Comparison of ENCODE assay signal across 23 cellular contexts in genomic region chr1:86695400-86695799, GRCh38.
"Had no signal": no experiment of that assay in that cellular context is flagged by ENCODE, and none has a peak within 500 bp of the region (broad histone marks: within the 10 kb centered on the region; RNA-seq: fewer than 3 reads in every experiment).

No MANE protein-coding gene starts in this region.

- H3K36me3 ChIP-seq: esophagus squamous epithelium, gastroesophageal sphincter, heart left ventricle, lower lobe of right lung, pancreas, transverse colon had no signal

- H3K27ac ChIP-seq: esophagus squamous epithelium, gastroesophageal sphincter, heart left ventricle, lower lobe of right lung, pancreas, psoas muscle, skin epidermis, transverse colon had no signal

- H3K4me1 ChIP-seq: esophagus squamous epithelium, gastroesophageal sphincter, heart left ventricle, lower lobe of right lung, pancreas, psoas muscle, transverse colon had no signal

- H3K9me3 ChIP-seq: esophagus squamous epithelium, gastroesophageal sphincter, heart left ventricle, lower lobe of right lung, mucosa of descending colon, pancreas, psoas muscle, transverse colon had no signal

- H3K27me3 ChIP-seq: esophagus squamous epithelium, gastroesophageal sphincter, heart left ventricle, pancreas, transverse colon had no signal

- H3K4me3 ChIP-seq: esophagus squamous epithelium, gastroesophageal sphincter, heart left ventricle, lower lobe of right lung, mucosa of descending colon, pancreas, psoas muscle, skin epidermis, transverse colon had no signal

- ATAC-seq: activated CD8-positive, alpha-beta T cell treated with anti-CD3 and anti-CD28 coated beads, Interleukin-2, amount 10 ng/mL, durations not matched to agents 7 days and 5 days; activated naive CD4-positive, alpha-beta T cell treated with anti-CD3 and anti-CD28 coated beads, Interleukin-2, amount 50 U/mL, for 72 hours; gastroesophageal sphincter; heart left ventricle; lower lobe of right lung; mucosa of descending colon; pancreas; psoas muscle; right cardiac atrium; stimulated activated naive CD8-positive, alpha-beta T cell treated with anti-CD3 and anti-CD28 coated beads, Interleukin-15, amount 100 ng/mL, for 72 hours had no signal

- DNase-seq: activated CD4-positive, alpha-beta T cell treated with anti-CD3 and anti-CD28 coated beads for 1 hour; activated CD4-positive, alpha-beta T cell treated with anti-CD3 and anti-CD28 coated beads, Interleukin-2, amount 50 U/mL, for 1 hour; activated CD8-positive, alpha-beta T cell treated with anti-CD3 and anti-CD28 coated beads, Interleukin-2, amount 10 ng/mL, durations not matched to agents 7 days and 5 days; aorta; cerebellar nuclear complex; effector CD4-positive, alpha-beta T cell; esophagus squamous epithelium; heart left ventricle; kidney; lower lobe of right lung; mesendoderm; mucosa of descending colon; nephron progenitor cell; pancreas; psoas muscle; right cardiac atrium; stimulated activated CD4-positive, alpha-beta T cell treated with anti-CD3 and anti-CD28 coated beads, Interleukin-1b, Interleukin-23, amount 100 ng/mL, for 48 hours; stimulated activated naive CD8-positive, alpha-beta T cell treated with anti-CD3 and anti-CD28 coated beads, Interleukin-15, amount 100 ng/mL, for 72 hours; T-helper 1 cell; transverse colon had no signal
